Comparison of ENCODE assay signal across 9 cellular contexts in the genomic region with DNA sequence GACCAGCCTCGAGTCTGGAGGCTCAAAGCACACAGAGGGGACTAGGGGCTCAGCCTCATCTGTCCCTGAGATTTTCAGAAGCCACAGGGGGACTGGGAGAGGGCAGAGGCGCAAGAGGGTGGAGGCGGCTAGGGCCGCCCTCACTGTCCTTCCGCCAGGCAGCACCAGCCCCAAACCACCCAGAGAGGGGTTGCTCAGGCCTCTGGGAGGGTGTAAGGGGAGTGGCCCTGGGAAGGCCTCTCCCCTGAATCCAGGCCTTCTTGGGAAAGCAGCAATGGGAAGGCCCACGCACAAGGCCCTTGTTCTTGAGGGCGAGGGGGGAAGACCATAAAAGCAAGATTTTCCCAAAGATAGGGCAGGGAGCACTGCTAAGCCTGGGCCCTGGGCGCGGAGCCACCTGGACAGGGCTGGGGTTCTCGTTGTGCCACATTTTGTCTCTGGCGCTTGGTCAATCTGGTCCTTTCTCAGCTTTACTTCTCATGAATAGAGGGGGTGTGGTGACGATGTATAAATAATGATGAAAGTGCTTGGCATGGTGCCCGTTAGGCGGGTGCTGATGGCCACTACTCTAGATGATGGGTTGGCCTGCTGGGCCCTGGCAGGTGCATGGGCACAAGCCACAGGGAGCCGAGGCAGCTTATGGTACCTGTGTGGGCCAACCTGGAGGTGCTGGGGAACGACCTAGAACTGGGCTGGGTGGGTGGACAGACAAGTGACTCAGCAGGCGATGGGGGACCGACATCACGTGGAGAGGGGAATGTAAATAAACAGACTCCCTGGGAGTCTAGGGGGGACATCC. TPM values are rescaled to one million over a fixed set of nuclear protein-coding genes. Genes with fewer than 3 reads are reported as not detected.
DNase-seq lines count a peak whose midpoint lies in the region; TF ChIP-seq lines count a peak whose summit lies in the region.
"Had no signal": no experiment of that assay in that cellular context is flagged by ENCODE, and none has a peak within 500 bp of the region (broad histone marks: within the 10 kb centered on the region; RNA-seq: fewer than 3 reads in every experiment).

No MANE protein-coding gene starts in this region.

- CTCF ChIA-PET in GM10248 (lab: Yijun Ruan, JAX): interaction anchor here (0.6 to 4.6 kb wide), 30 partner anchors 8 to 439 kb away, joined by 3 to 33 read pairs (median 4); a partner anchor contains a TSS

- no peak overlapping the region for H3K4me3 ChIP-seq in neural cell (ENCODE audit: low read length)

- TF ChIP-seq CTCF in neural cell (IDR thresholded peaks at IDR 0.05; ENCODE audit: poor library complexity, severe bottlenecking) (no peak), GM10248 (IDR thresholded peaks at IDR 0.05; ENCODE audit: control extremely low read depth, extremely low read depth, low read depth, missing control alignments) (no peak)

- H3K27me3 ChIP-seq in neural cell (ENCODE audit: insufficient read depth, low read depth, low read length): no peaks in the 10 kb centered on the region

- H3K9me2 ChIP-seq in neural cell (ENCODE audit: insufficient read depth, low read length): no peaks in the 10 kb centered on the region

- H3F3A ChIP-seq in neural cell (ENCODE audit: insufficient read depth, low read length, poor library complexity, severe bottlenecking): no peaks in the 10 kb centered on the region

- H3K36me3 ChIP-seq in neural cell (ENCODE audit: insufficient read depth, low read length): no peaks in the 10 kb centered on the region
- H3K36me3 ChIP-seq: thoracic aorta had no signal

- TF ChIP-seq EP300 in neural cell (conservative IDR thresholded peaks at IDR 0.05; ENCODE audit: poor library complexity, severe bottlenecking): no peak

- H3K27ac ChIP-seq in angular gyrus (ENCODE audit: low read depth, low read length) (peak overlapping the region; percentile 52), neural cell (ENCODE audit: low read length) (no peak overlapping the region)
- H3K27ac ChIP-seq: thoracic aorta had no signal

- H2AFZ ChIP-seq in neural cell (ENCODE audit: low read depth, low read length): no peak overlapping the region

- peak overlapping the region; percentile 25 for H3K9ac ChIP-seq in neural cell (ENCODE audit: low read length)

- no peaks in the 10 kb centered on the region for H3K9me3 ChIP-seq in neural cell (ENCODE audit: low read length)
- H3K9me3 ChIP-seq: thoracic aorta had no signal

- DNase-seq in DMS79 treated with DMSO at 0.1 percent for 48 hours (lab: John Stamatoyannopoulos, UW) (peak; percentile 92), NCI-H146 (lab: John Stamatoyannopoulos, UW) (peak; percentile 94), GM19240 (ENCODE audit: insufficient read length, low spot score) (no peak), GM10248 (ENCODE audit: extremely low spot score) (no peak)
- no peak for DNase-seq in stimulated activated naive CD4-positive, alpha-beta T cell (lab: John Stamatoyannopoulos, UW)
- DNase-seq in effector CD8-positive, alpha-beta T cell (lab: John Stamatoyannopoulos, UW): no peak

- no peak overlapping the region for H3K4me2 ChIP-seq in neural cell (ENCODE audit: low read length)

- TF ChIP-seq RAD21 in neural cell (conservative IDR thresholded peaks at IDR 0.05): no peak

- POLR2A ChIA-PET in GM10248 (lab: Yijun Ruan, JAX): no interaction called here

- no peaks in the 10 kb centered on the region for H3K79me2 ChIP-seq in neural cell (replicated peaks; ENCODE audit: insufficient read depth, low read length)

- no peaks in the 10 kb centered on the region for H4K20me1 ChIP-seq in neural cell (ENCODE audit: insufficient read depth)

TF ChIP-seq in neural cell, 6 proteins besides CTCF, POLR2A, EP300 and RAD21:
- TF ChIP-seq EZH2 (IDR thresholded peaks at IDR 0.05; ENCODE audit: borderline replicate concordance, insufficient read depth, low read length, poor library complexity, severe bottlenecking) (no peak), POLR2AphosphoS5 (IDR thresholded peaks at IDR 0.05) (no peak), TAF1 (IDR thresholded peaks at IDR 0.05; ENCODE audit: low read depth) (no peak), SMC3 (conservative IDR thresholded peaks at IDR 0.05; ENCODE audit: poor library complexity) (no peak), MXI1 (conservative IDR thresholded peaks at IDR 0.05; ENCODE audit: poor library complexity, severe bottlenecking) (no peak)
- TF ChIP-seq, protein P1, sequence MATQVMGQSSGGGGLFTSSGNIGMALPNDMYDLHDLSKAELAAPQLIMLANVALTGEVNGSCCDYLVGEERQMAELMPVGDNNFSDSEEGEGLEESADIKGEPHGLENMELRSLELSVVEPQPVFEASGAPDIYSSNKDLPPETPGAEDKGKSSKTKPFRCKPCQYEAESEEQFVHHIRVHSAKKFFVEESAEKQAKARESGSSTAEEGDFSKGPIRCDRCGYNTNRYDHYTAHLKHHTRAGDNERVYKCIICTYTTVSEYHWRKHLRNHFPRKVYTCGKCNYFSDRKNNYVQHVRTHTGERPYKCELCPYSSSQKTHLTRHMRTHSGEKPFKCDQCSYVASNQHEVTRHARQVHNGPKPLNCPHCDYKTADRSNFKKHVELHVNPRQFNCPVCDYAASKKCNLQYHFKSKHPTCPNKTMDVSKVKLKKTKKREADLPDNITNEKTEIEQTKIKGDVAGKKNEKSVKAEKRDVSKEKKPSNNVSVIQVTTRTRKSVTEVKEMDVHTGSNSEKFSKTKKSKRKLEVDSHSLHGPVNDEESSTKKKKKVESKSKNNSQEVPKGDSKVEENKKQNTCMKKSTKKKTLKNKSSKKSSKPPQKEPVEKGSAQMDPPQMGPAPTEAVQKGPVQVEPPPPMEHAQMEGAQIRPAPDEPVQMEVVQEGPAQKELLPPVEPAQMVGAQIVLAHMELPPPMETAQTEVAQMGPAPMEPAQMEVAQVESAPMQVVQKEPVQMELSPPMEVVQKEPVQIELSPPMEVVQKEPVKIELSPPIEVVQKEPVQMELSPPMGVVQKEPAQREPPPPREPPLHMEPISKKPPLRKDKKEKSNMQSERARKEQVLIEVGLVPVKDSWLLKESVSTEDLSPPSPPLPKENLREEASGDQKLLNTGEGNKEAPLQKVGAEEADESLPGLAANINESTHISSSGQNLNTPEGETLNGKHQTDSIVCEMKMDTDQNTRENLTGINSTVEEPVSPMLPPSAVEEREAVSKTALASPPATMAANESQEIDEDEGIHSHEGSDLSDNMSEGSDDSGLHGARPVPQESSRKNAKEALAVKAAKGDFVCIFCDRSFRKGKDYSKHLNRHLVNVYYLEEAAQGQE (IDR thresholded peaks at IDR 0.05; ENCODE audit: borderline replicate concordance): no peak

RNA-seq across cellular contexts. Expression of a gene that starts 4.8 kb away (rescaled TPM):
- polyA plus RNA-seq in neural cell: 23.3 and 28.7 TPM in 2 replicates
- 10.7 and 15.9 TPM in 2 replicates for polyA minus RNA-seq in neural cell

RNA-seq across cellular contexts. Expression of a gene that starts 4.9 kb away (rescaled TPM):
- 21.6 and 25.7 TPM in 2 replicates for polyA plus RNA-seq in neural cell
- polyA minus RNA-seq in neural cell: 25.4 and 29.0 TPM in 2 replicates

RNA-seq across cellular contexts. Expression of a gene that starts 6.3 kb away (rescaled TPM):
- polyA plus RNA-seq in neural cell: 91.9 and 94.4 TPM in 2 replicates
- 131 and 133 TPM in 2 replicates for polyA minus RNA-seq in neural cell

RNA-seq across cellular contexts. Expression of a gene that starts 18.4 kb away (rescaled TPM):
- 58.9 and 66.8 TPM in 2 replicates for polyA plus RNA-seq in neural cell
- polyA minus RNA-seq in neural cell: 20.3 and 26.5 TPM in 2 replicates

Comparison
In these comparisons a context has a peak if more than half of its experiments do, and no peak if none do; other contexts are left out.
1. DNase-seq: peak in DMS79 treated with DMSO at 0.1 percent for 48 hours (single experiment) and NCI-H146 (single experiment); none in GM19240 (single experiment), stimulated activated naive CD4-positive, alpha-beta T cell (0 of 6), effector CD8-positive, alpha-beta T cell (single experiment) and GM10248 (single experiment).